13 cellular contexts compared by ENCODE assay signal in the genomic region with DNA sequence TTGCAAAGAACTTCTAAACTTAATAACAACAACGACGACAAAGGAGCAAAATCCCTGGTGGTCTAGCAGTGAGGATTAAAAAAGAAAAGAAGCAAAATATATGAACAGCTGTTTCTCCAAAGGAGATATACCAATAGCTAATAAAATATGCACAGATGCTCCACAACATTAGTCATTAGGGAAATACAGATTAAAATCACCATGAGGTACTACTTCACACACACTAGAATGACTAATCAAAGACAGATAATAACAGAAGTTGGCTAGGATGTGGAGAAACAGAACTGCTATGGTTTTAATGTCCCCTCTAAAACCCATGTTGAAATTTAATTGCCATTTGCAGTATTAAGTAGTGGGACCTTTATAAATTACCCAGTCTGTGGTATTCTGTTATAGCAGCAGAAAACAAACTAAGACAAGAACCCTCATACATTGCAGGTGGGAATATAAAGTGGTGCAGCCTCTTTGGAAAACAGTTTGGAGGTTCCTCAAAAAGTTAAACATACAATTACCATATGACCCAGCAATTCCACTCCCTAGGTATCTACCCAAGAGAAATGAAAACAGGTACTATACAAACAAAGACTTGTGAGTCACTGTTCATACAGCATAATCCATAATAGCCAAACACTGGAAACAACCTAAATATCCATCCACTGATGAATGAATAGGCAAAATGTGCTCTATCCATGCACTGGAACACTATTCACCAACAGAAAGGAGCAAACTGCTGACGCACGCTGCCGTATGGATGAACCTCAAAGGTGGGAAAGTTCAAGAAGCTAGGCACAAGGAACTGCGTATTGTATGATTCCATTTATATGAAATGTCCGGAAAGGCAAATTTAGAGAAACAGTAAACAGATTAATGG. TPM values are rescaled to one million over a fixed set of nuclear protein-coding genes. Genes with fewer than 3 reads are reported as not detected.
DNase-seq lines count a peak whose midpoint lies in the region; ATAC-seq, FAIRE-seq and TF ChIP-seq lines count a peak whose summit lies in the region.
"Had no signal": no experiment of that assay in that cellular context is flagged by ENCODE, and none has a peak within 500 bp of the region (broad histone marks: within the 10 kb centered on the region; RNA-seq: fewer than 3 reads in every experiment).

No MANE protein-coding gene starts in this region.

- intact Hi-C loops in right cardiac atrium (cut with DNase I), result no loop called here
- intact Hi-C loops in activated T-helper 2 cell treated with anti-CD3 and anti-CD28 coated beads, Interferon-gamma antibody, Interleukin-2, Interleukin-4, amounts not matched to agents 10 μg/mL and 5 μg/mL and 100 μg/mL, durations not matched to agents 14 hours and 24 hours and 36 hours (cut with micrococcal nuclease), result no loop called here

- H3K4me3 Mint-ChIP-seq in astrocyte (ENCODE audit: unreplicated experiment), result no peak overlapping the region
- H3K4me3 Mint-ChIP-seq in activated T-helper 2 cell treated with anti-CD3 and anti-CD28 coated beads, Interferon-gamma antibody, Interleukin-2, Interleukin-4, amounts not matched to agents 10 μg/mL and 5 μg/mL and 100 μg/mL, durations not matched to agents 14 hours and 24 hours and 36 hours (ENCODE audit: low read depth), result no peak overlapping the region

- no peak overlapping the region for H3K4ac ChIP-seq in mesenchymal stem cell (ENCODE audit: low read depth in 1 of 2, low read length in 2 of 2)

- H3K9ac ChIP-seq in astrocyte (ENCODE audit: low read length), result peak overlapping the region; percentile 16
- H3K9ac ChIP-seq in mesenchymal stem cell (ENCODE audit: low read length), result no peak overlapping the region

- peaks cover 18% of the 10 kb centered on the region for H3K4me1 Mint-ChIP-seq in astrocyte (ENCODE audit: low read depth, unreplicated experiment)
- peaks cover 21% of the 10 kb centered on the region for H3K4me1 Mint-ChIP-seq in activated T-helper 2 cell treated with anti-CD3 and anti-CD28 coated beads, Interferon-gamma antibody, Interleukin-2, Interleukin-4, amounts not matched to agents 10 μg/mL and 5 μg/mL and 100 μg/mL, durations not matched to agents 14 hours and 24 hours and 36 hours (ENCODE audit: low read depth)

- no peaks in the 10 kb centered on the region for H3K9me3 ChIP-seq in astrocyte (ENCODE audit: insufficient read depth, low read depth, low read length)
- H3K9me3 ChIP-seq in mesenchymal stem cell (ENCODE audit: control insufficient read depth, low read length), result no peaks in the 10 kb centered on the region
- no peaks in the 10 kb centered on the region for H3K9me3 ChIP-seq in right cardiac atrium (ENCODE audit: control insufficient read depth, low read length)
- H3K9me3 ChIP-seq: psoas muscle had no signal

- no peak overlapping the region for H2BK120ac ChIP-seq in mesenchymal stem cell (ENCODE audit: low read depth, low read length)

- no peak for TF ChIP-seq CTCF in astrocyte (IDR thresholded peaks at IDR 0.05; ENCODE audit: insufficient read depth, low read depth, low read length)

- no peaks in the 10 kb centered on the region for H3K79me2 ChIP-seq in astrocyte (ENCODE audit: insufficient read depth, low read length)

- DNase-seq in DMS 273 (lab: John Stamatoyannopoulos, UW; ENCODE audit: unreplicated experiment), result peak; percentile 68
- DNase-seq in HT-29 (ENCODE audit: low spot score), result peak; percentile 61
- peak; percentile 74 for DNase-seq in astrocyte (ENCODE audit: low read depth)
- peak; percentile 64 for DNase-seq in mesenchymal stem cell
- DNase-seq in right cardiac atrium, result no peak
- DNase-seq in T-helper 9 cell, result no peak
- no peak for DNase-seq in activated T-helper 2 cell treated with anti-CD3 and anti-CD28 coated beads, Interferon-gamma antibody, Interleukin-2, Interleukin-4, amounts not matched to agents 10 μg/mL and 5 μg/mL and 100 μg/mL, durations not matched to agents 14 hours and 24 hours and 36 hours (ENCODE audit: low spot score)
- DNase-seq: NCI-H1930, psoas muscle had no signal

- H3K4me1 ChIP-seq in astrocyte (ENCODE audit: insufficient read depth, low read length) (peaks cover 31% of the 10 kb centered on the region), mesenchymal stem cell (ENCODE audit: control insufficient read depth, insufficient read depth, low read depth, low read length) (peaks cover 8% of the 10 kb centered on the region), right cardiac atrium (ENCODE audit: control insufficient read depth, insufficient read depth, low read length) (no peaks in the 10 kb centered on the region)

- H3K36me3 Mint-ChIP-seq in astrocyte (ENCODE audit: low read depth, unreplicated experiment), result peaks cover 3% of the 10 kb centered on the region
- H3K36me3 Mint-ChIP-seq in activated T-helper 2 cell treated with anti-CD3 and anti-CD28 coated beads, Interferon-gamma antibody, Interleukin-2, Interleukin-4, amounts not matched to agents 10 μg/mL and 5 μg/mL and 100 μg/mL, durations not matched to agents 14 hours and 24 hours and 36 hours (ENCODE audit: low read depth), result no peaks in the 10 kb centered on the region

- no peaks in the 10 kb centered on the region for H3K9me3 Mint-ChIP-seq in astrocyte (ENCODE audit: unreplicated experiment)
- no peaks in the 10 kb centered on the region for H3K9me3 Mint-ChIP-seq in activated T-helper 2 cell treated with anti-CD3 and anti-CD28 coated beads, Interferon-gamma antibody, Interleukin-2, Interleukin-4, amounts not matched to agents 10 μg/mL and 5 μg/mL and 100 μg/mL, durations not matched to agents 14 hours and 24 hours and 36 hours

- H2BK5ac ChIP-seq in mesenchymal stem cell (ENCODE audit: low read depth, low read length, poor library complexity, severe bottlenecking), result no peak overlapping the region

- H3K79me1 ChIP-seq in mesenchymal stem cell (replicated peaks; ENCODE audit: low read length, poor library complexity, severe bottlenecking), result no peaks in the 10 kb centered on the region

- H3K27ac ChIP-seq in astrocyte (ENCODE audit: low read depth, low read length) (peak overlapping the region; percentile 52), mesenchymal stem cell (ENCODE audit: low read length, poor library complexity, severe bottlenecking) (no peak overlapping the region), right cardiac atrium (ENCODE audit: low read length) (no peak overlapping the region)
- H3K27ac ChIP-seq: psoas muscle had no signal

- peak overlapping the region; percentile 5 for H3K4me2 ChIP-seq in astrocyte (ENCODE audit: low read length)
- H3K4me2 ChIP-seq in mesenchymal stem cell (ENCODE audit: low read length, poor library complexity, severe bottlenecking), result no peak overlapping the region

- peaks cover 2% of the 10 kb centered on the region for H3K27me3 Mint-ChIP-seq in astrocyte (ENCODE audit: low read depth, unreplicated experiment)
- no peaks in the 10 kb centered on the region for H3K27me3 Mint-ChIP-seq in activated T-helper 2 cell treated with anti-CD3 and anti-CD28 coated beads, Interferon-gamma antibody, Interleukin-2, Interleukin-4, amounts not matched to agents 10 μg/mL and 5 μg/mL and 100 μg/mL, durations not matched to agents 14 hours and 24 hours and 36 hours (ENCODE audit: low read depth)

- H3K36me3 ChIP-seq in astrocyte (ENCODE audit: insufficient read depth, low read length), result no peaks in the 10 kb centered on the region
- no peaks in the 10 kb centered on the region for H3K36me3 ChIP-seq in mesenchymal stem cell (ENCODE audit: control insufficient read depth in 1 of 2, insufficient read depth in 2 of 2, low read depth in 1 of 2, low read length in 2 of 2)

- peak; percentile 39 for FAIRE-seq in astrocyte (lab: Jason Lieb, UNC)
- FAIRE-seq: GM12878, GM19239, H1 had no signal

- no peak overlapping the region for H4K91ac ChIP-seq in mesenchymal stem cell (ENCODE audit: low read length)

- no peak overlapping the region for H2AFZ ChIP-seq in astrocyte (ENCODE audit: low read depth, low read length)
- H2AFZ ChIP-seq in mesenchymal stem cell (ENCODE audit: low read depth, low read length), result no peak overlapping the region

- no peaks in the 10 kb centered on the region for H4K20me1 ChIP-seq in astrocyte (ENCODE audit: insufficient read depth, low read length)

- no peaks in the 10 kb centered on the region for H3K27me3 ChIP-seq in astrocyte (ENCODE audit: insufficient read depth, low read length)
- no peaks in the 10 kb centered on the region for H3K27me3 ChIP-seq in mesenchymal stem cell (ENCODE audit: control insufficient read depth in 1 of 2, insufficient read depth in 1 of 2, low read length in 2 of 2)
- H3K27me3 ChIP-seq in right cardiac atrium (ENCODE audit: control insufficient read depth, insufficient read depth), result no peaks in the 10 kb centered on the region

- H2BK12ac ChIP-seq in mesenchymal stem cell (ENCODE audit: low read length in 2 of 2), result no peak overlapping the region

- H3K4me3 ChIP-seq in astrocyte (ENCODE audit: insufficient read depth, low read depth, low read length), result no peak overlapping the region
- no peak overlapping the region for H3K4me3 ChIP-seq in mesenchymal stem cell (ENCODE audit: insufficient read depth in 1 of 2, low read depth in 1 of 2, low read length in 2 of 2)
- H3K4me3 ChIP-seq in right cardiac atrium (ENCODE audit: low read length), result no peak overlapping the region
- H3K4me3 ChIP-seq: GM12878, psoas muscle had no signal

- no peak overlapping the region for H3K14ac ChIP-seq in mesenchymal stem cell (ENCODE audit: low read length in 2 of 2)

- H3K27ac Mint-ChIP-seq in astrocyte (ENCODE audit: unreplicated experiment), result no peak overlapping the region
- H3K27ac Mint-ChIP-seq in activated T-helper 2 cell treated with anti-CD3 and anti-CD28 coated beads, Interferon-gamma antibody, Interleukin-2, Interleukin-4, amounts not matched to agents 10 μg/mL and 5 μg/mL and 100 μg/mL, durations not matched to agents 14 hours and 24 hours and 36 hours, result no peak overlapping the region

- no peak overlapping the region for H3K18ac ChIP-seq in mesenchymal stem cell (ENCODE audit: low read depth in 1 of 2, low read length in 2 of 2)

- WGBS in mesenchymal stem cell, result 97% methylated on average over 5 of the region's 7 CpGs
- 94% methylated on average over 7 of the region's 7 CpGs for WGBS in right cardiac atrium

- no peak overlapping the region for H4K8ac ChIP-seq in mesenchymal stem cell (ENCODE audit: low read length)

- ATAC-seq in right cardiac atrium (no peak), GM18502 (IDR thresholded peaks at IDR 0.05; ENCODE audit: poor library complexity, unreplicated experiment) (no peak)
- ATAC-seq: GM12878, psoas muscle had no signal

- no peak overlapping the region for H2BK15ac ChIP-seq in mesenchymal stem cell (ENCODE audit: low read depth, poor library complexity, severe bottlenecking)

- no peak overlapping the region for H2AK5ac ChIP-seq in mesenchymal stem cell (ENCODE audit: low read length, severe bottlenecking)

- H3K23ac ChIP-seq in mesenchymal stem cell (ENCODE audit: low read length in 2 of 2), result no peak overlapping the region

RNA-seq across cellular contexts. Expression of a gene that starts 11.4 kb away (rescaled TPM):
- total RNA-seq in HT-29 (2014; rRNA removed; shearing (Covaris generic)), result 275 and 286 TPM in 2 replicates
- total RNA-seq in astrocyte (80.5 and 90.1 TPM in 2 replicates), right cardiac atrium (100 to 1,000 TPM in 2 of 4 donors, 10 to 100 TPM in 2; 81.3 to 247 (median 105) TPM)
- 214 TPM for polyA plus RNA-seq in mesenchymal stem cell (2013, experiment 1 of 2)
- polyA plus RNA-seq in mesenchymal stem cell (2013, experiment 2 of 2), result 205 TPM
- 78.7 TPM for polyA plus RNA-seq in right cardiac atrium
- 8.9 and 9.7 TPM in 2 replicates for total RNA-seq in activated T-helper 2 cell treated with anti-CD3 and anti-CD28 coated beads, Interferon-gamma antibody, Interleukin-2, Interleukin-4, amounts not matched to agents 10 μg/mL and 5 μg/mL and 100 μg/mL, durations not matched to agents 14 hours and 24 hours and 36 hours

RNA-seq across cellular contexts. Expression of a gene that starts 51.6 kb away (rescaled TPM):
- total RNA-seq in HT-29 (2014; rRNA removed; shearing (Covaris generic)), result 132 and 159 TPM in 2 replicates
- 131 and 137 TPM in 2 replicates for total RNA-seq in astrocyte
- 143 TPM for polyA plus RNA-seq in mesenchymal stem cell (2013, experiment 1 of 2)
- 140 TPM for polyA plus RNA-seq in mesenchymal stem cell (2013, experiment 2 of 2)
- total RNA-seq in right cardiac atrium, result 10 to 100 TPM; 75.7 to 96.8 (median 86.9) TPM
- 73.1 TPM for polyA plus RNA-seq in right cardiac atrium
- 53.1 and 54.8 TPM in 2 replicates for total RNA-seq in activated T-helper 2 cell treated with anti-CD3 and anti-CD28 coated beads, Interferon-gamma antibody, Interleukin-2, Interleukin-4, amounts not matched to agents 10 μg/mL and 5 μg/mL and 100 μg/mL, durations not matched to agents 14 hours and 24 hours and 36 hours

Comparison
In these comparisons a context has a peak if more than half of its experiments do, and no peak if none do; other contexts are left out.
1. DNase-seq: peak in DMS 273 (single experiment), HT-29 (single experiment), astrocyte (single experiment) and mesenchymal stem cell (single experiment); none in right cardiac atrium (0 of 3), T-helper 9 cell (single experiment) and activated T-helper 2 cell treated with anti-CD3 and anti-CD28 coated beads, Interferon-gamma antibody, Interleukin-2, Interleukin-4, amounts not matched to agents 10 μg/mL and 5 μg/mL and 100 μg/mL, durations not matched to agents 14 hours and 24 hours and 36 hours (single experiment).